Comparison of ENCODE assay signal across 1 cellular context in genomic region chr2:119402106-119402505, GRCh38.
TF ChIP-seq lines count a peak whose summit lies in the region.

No MANE protein-coding gene starts in this region.

TF ChIP-seq in HepG2, 621 proteins besides CTCF, POLR2A, EP300 and RAD21:
- TF ChIP-seq SP2 (CRISPR knock-in tag; IDR thresholded peaks at IDR 0.05): no peak
- no peak for TF ChIP-seq EED (CRISPR knock-in tag; IDR thresholded peaks at IDR 0.05)
- no peak for TF ChIP-seq GATAD1 (CRISPR knock-in tag; IDR thresholded peaks at IDR 0.05)
